Comparison of ENCODE assay signal across 8 cellular contexts in the genomic region with DNA sequence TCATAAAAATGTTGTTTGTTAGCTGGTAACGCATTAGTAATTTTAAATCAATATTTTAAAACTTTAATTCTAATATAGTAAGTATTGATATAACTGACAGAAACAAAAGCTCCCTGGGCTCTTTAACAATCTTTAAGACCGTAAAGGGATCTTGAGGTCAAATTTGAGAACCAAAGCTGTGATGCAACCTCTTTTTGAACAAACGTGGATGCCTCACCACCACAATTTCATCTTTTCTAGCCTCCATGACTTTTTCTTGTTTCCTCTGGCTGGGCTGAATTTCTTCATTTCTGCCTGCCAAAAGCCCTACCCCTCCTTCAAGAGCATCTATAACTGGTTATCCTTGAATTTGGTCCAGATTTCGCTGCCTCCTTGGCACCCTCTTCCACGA. TPM values are rescaled to one million over a fixed set of nuclear protein-coding genes. Genes with fewer than 3 reads are reported as not detected.
DNase-seq lines count a peak whose midpoint lies in the region; ATAC-seq, FAIRE-seq and TF ChIP-seq lines count a peak whose summit lies in the region.

No MANE protein-coding gene starts in this region.

- in situ Hi-C loops in HepG2 (cut with HindIII; ENCODE audit: extremely low pct_ligation_motif_present, low pct_unique_long_range_greater_than_20kb): no loop called here

- H3K4me1 Mint-ChIP-seq in activated CD8-positive, alpha-beta memory T cell treated with anti-CD3 and anti-CD28 coated beads, Interleukin-2, amount 10 ng/mL, durations not matched to agents 7 days and 5 days: peaks cover 40% of the 10 kb centered on the region

- peak overlapping the region; percentile 80 for H3K4me3 Mint-ChIP-seq in activated CD8-positive, alpha-beta memory T cell treated with anti-CD3 and anti-CD28 coated beads, Interleukin-2, amount 10 ng/mL, durations not matched to agents 7 days and 5 days

- CTCF ChIA-PET in activated CD8-positive, alpha-beta memory T cell treated with anti-CD3 and anti-CD28 coated beads, Interleukin-2, amount 10 ng/mL, durations not matched to agents 7 days and 5 days (lab: Charles Lee): interaction anchor here (1.2 kb wide), 1 partner anchor 36 kb away, joined by 3 read pairs; no protein-coding TSS in a partner anchor
- CTCF ChIA-PET in HepG2 (lab: Yijun Ruan, JAX; ENCODE audit: low intra/inter-chr PET ratio, low total read pairs): no interaction called here

- H3K79me2 ChIP-seq in HepG2 (ENCODE audit: insufficient read depth, low read length): peaks cover 27% of the 10 kb centered on the region

- peaks cover 4% of the 10 kb centered on the region for H3K9me3 ChIP-seq in adipocyte (ENCODE audit: control insufficient read depth, low read length)
- H3K9me3 ChIP-seq in HepG2 (ENCODE audit: low read length): no peaks in the 10 kb centered on the region
- H3K9me3 ChIP-seq in thyroid gland: no peaks in the 10 kb centered on the region

- peaks cover 39% of the 10 kb centered on the region for H3K36me3 Mint-ChIP-seq in activated CD8-positive, alpha-beta memory T cell treated with anti-CD3 and anti-CD28 coated beads, Interleukin-2, amount 10 ng/mL, durations not matched to agents 7 days and 5 days

- H3K9ac ChIP-seq in adipocyte (ENCODE audit: low read length) (peak overlapping the region; percentile 90), HepG2 (ENCODE audit: insufficient read depth, low read depth, low read length) (peak overlapping the region; percentile 88)

- H4K20me1 ChIP-seq in HepG2 (ENCODE audit: insufficient read depth, low read length): no peaks in the 10 kb centered on the region

- DNase-seq in activated CD8-positive, alpha-beta memory T cell treated with anti-CD3 and anti-CD28 coated beads, Interleukin-2, amount 10 ng/mL, durations not matched to agents 7 days and 5 days: no peak
- no peak for DNase-seq in activated CD8-positive, alpha-beta memory T cell treated with anti-CD3 and anti-CD28 coated beads, Interleukin-2, amount 50 U/mL, for 4 hours
- peak; percentile 35 for DNase-seq in adipocyte (ENCODE audit: low read depth)
- DNase-seq in HepG2 (ENCODE audit: low spot score): no peak
- DNase-seq in thyroid gland: no peak
- DNase-seq in putamen (ENCODE audit: low spot score): no peak

- no peak overlapping the region for H2AFZ ChIP-seq in HepG2 (ENCODE audit: low read length)

- no peak for ATAC-seq in activated CD8-positive, alpha-beta memory T cell treated with anti-CD3 and anti-CD28 coated beads, Interleukin-2, amount 10 ng/mL, durations not matched to agents 7 days and 5 days
- ATAC-seq in HepG2: no peak
- ATAC-seq in GM21381 (IDR thresholded peaks at IDR 0.05; ENCODE audit: unreplicated experiment): no peak
- ATAC-seq in GM21390 (IDR thresholded peaks at IDR 0.05; ENCODE audit: unreplicated experiment): no peak

- peak overlapping the region; percentile 84 for H3K27ac Mint-ChIP-seq in activated CD8-positive, alpha-beta memory T cell treated with anti-CD3 and anti-CD28 coated beads, Interleukin-2, amount 10 ng/mL, durations not matched to agents 7 days and 5 days

- peak overlapping the region; percentile 84 for H3K4me3 ChIP-seq in adipocyte (ENCODE audit: low read length)
- H3K4me3 ChIP-seq in HepG2 (replicated peaks in 1 of 3; ENCODE audit: insufficient read depth in 1 of 3, low read depth in 2 of 3, low read length in 3 of 3): peak overlapping the region; percentile 59 to 84 (median 67); a peak in 5 of 6 replicates
- peak overlapping the region in 2 of 3 donors; percentile 33 to 56 for H3K4me3 ChIP-seq in thyroid gland (replicated peaks in 1 of 3)

- TF ChIP-seq EP300 in HepG2 (IDR thresholded peaks at IDR 0.05; ENCODE audit: low read depth in 2 of 2, low read length in 2 of 2) (0 out of 4 replicates have a peak, but pooled peaks of 1 of the 2 experiments have one; percentile 2), HepG2 (CRISPR knock-in tag; IDR thresholded peaks at IDR 0.05; ENCODE audit: borderline replicate concordance) (no peak)

- TF ChIP-seq POLR2A in HepG2 (IDR thresholded peaks at IDR 0.05; ENCODE audit: insufficient read depth in 1 of 2, low read depth in 2 of 2, low read length in 2 of 2) (no peak), thyroid gland (IDR thresholded peaks at IDR 0.05) (no peak)

- no peaks in the 10 kb centered on the region for H3K27me3 Mint-ChIP-seq in activated CD8-positive, alpha-beta memory T cell treated with anti-CD3 and anti-CD28 coated beads, Interleukin-2, amount 10 ng/mL, durations not matched to agents 7 days and 5 days

- H3K27me3 ChIP-seq in adipocyte (replicated peaks; ENCODE audit: control insufficient read depth, insufficient read depth, low read length) (no peaks in the 10 kb centered on the region), HepG2 (ENCODE audit: control insufficient read depth in 1 of 2, insufficient read depth in 2 of 2, low read length in 2 of 2) (no peaks in the 10 kb centered on the region), thyroid gland (no peaks in the 10 kb centered on the region)

- WGBS in HepG2 (ENCODE audit: low lambda C conversion rate): 44% methylated on average over 5 of the region's 5 CpGs
- 50 to 53% methylated on average over 5 of the region's 5 CpGs for WGBS in thyroid gland, 2 donors

- H3K27ac ChIP-seq in HepG2 (ENCODE audit: extremely low read length, insufficient read depth, low read length): peak overlapping the region; percentile 92
- H3K27ac ChIP-seq in thyroid gland: peak overlapping the region; percentile 73 to 93 (median 76)

- BruUV-seq in HepG2 (replicated peaks; lab: Mats Ljungman, UMichigan): no TSS peak

- peaks cover 10% of the 10 kb centered on the region for H3K4me1 ChIP-seq in adipocyte (ENCODE audit: control insufficient read depth, insufficient read depth, low read length)
- peaks cover 77% of the 10 kb centered on the region for H3K4me1 ChIP-seq in HepG2 (ENCODE audit: insufficient read depth, low read length)
- peaks cover 7% of the 10 kb centered on the region in 2 donors for H3K4me1 ChIP-seq in thyroid gland

- POLR2A ChIA-PET in HepG2 (lab: Yijun Ruan, JAX): interaction anchor here (1.0 kb wide), 1 partner anchor 38 kb away, joined by 4 read pairs; no protein-coding TSS in a partner anchor

- FAIRE-seq in HepG2 (lab: Jason Lieb, UNC): no peak

- TF ChIP-seq CTCF in HepG2 (CRISPR knock-in tag; IDR thresholded peaks at IDR 0.05) (no peak), thyroid gland (IDR thresholded peaks at IDR 0.05) (no peak)

- H3K36me3 ChIP-seq in adipocyte (ENCODE audit: control insufficient read depth, insufficient read depth, low read length, severe bottlenecking) (peaks cover 14% of the 10 kb centered on the region), HepG2 (replicated peaks in 1 of 2; ENCODE audit: control insufficient read depth in 1 of 2, insufficient read depth in 2 of 2, low read length in 2 of 2) (peaks cover 4 to 24% of the 10 kb centered on the region in 2 experiments), thyroid gland (no peaks in the 10 kb centered on the region)

- H3K9me3 Mint-ChIP-seq in activated CD8-positive, alpha-beta memory T cell treated with anti-CD3 and anti-CD28 coated beads, Interleukin-2, amount 10 ng/mL, durations not matched to agents 7 days and 5 days (ENCODE audit: low read depth): no peaks in the 10 kb centered on the region

- no peak for TF ChIP-seq RAD21 in HepG2 (CRISPR knock-in tag; IDR thresholded peaks at IDR 0.05)

- intact Hi-C loops in HepG2 (cut with micrococcal nuclease; ENCODE audit: unreplicated experiment) (loop anchor here (2.0 to 5.0 kb wide), 2 partner anchors 17 to 41 kb away; no protein-coding TSS in a partner anchor), thyroid gland (cut with DNase I) (no loop called here)

- H3K4me2 ChIP-seq in HepG2 (ENCODE audit: low read depth, low read length): peak overlapping the region; percentile 90

TF ChIP-seq in HepG2, 621 proteins besides CTCF, POLR2A, EP300 and RAD21 (continues in another document):
- 0 out of 2 replicates have a peak, but pooled peaks have one; percentile 9 for TF ChIP-seq RORA (CRISPR knock-in tag; IDR thresholded peaks at IDR 0.05)

RNA-seq across cellular contexts. Expression of a gene that starts 0.6 kb away (rescaled TPM):
- 10 to 100 TPM; 46.9 to 49.3 TPM for total RNA-seq in activated CD8-positive, alpha-beta memory T cell treated with anti-CD3 and anti-CD28 coated beads, Interleukin-2, amount 10 ng/mL, durations not matched to agents 7 days and 5 days
- total RNA-seq in HepG2 (2016; rRNA removed; fragmentation: Illumina TruSeq; extraction: Trizol) (106 and 143 TPM in 2 replicates), thyroid gland (10 to 100 TPM; 18.1 to 37.6 (median 26.6) TPM)
- 94.0 and 107 TPM in 2 replicates for total RNA-seq in HepG2 (2016; cell fraction: cytosol; rRNA removed; fragmentation: Illumina TruSeq; extraction: Trizol; ENCODE audit: low read depth)
- total RNA-seq in HepG2 (2016; cell fraction: insoluble cytoplasmic fraction; rRNA removed; fragmentation: Illumina TruSeq; extraction: Trizol): 104 and 137 TPM in 2 replicates
- total RNA-seq in HepG2 (2016; cell fraction: membrane; rRNA removed; fragmentation: Illumina TruSeq; extraction: Trizol): 150 and 161 TPM in 2 replicates
- total RNA-seq in HepG2 (2016; cell fraction: nucleus; rRNA removed; fragmentation: Illumina TruSeq; extraction: Trizol): 60.9 and 61.8 TPM in 2 replicates
- polyA plus RNA-seq in HepG2 (2011; rRNA removed): 88.0 and 116 TPM in 2 replicates
- 52.2 and 52.3 TPM in 2 replicates for polyA plus RNA-seq in HepG2 (2011; cell fraction: cytosol; rRNA removed)
- 21.1 and 23.6 TPM in 2 replicates for polyA plus RNA-seq in HepG2 (2011; cell fraction: nucleus; rRNA removed)
- polyA plus RNA-seq in HepG2 (2012): 93.6 and 130 TPM in 2 replicates
- 173 and 208 TPM in 2 replicates for polyA plus RNA-seq in HepG2 (2016; cell fraction: cytosol; fragmentation: Illumina TruSeq; extraction: Trizol; ENCODE audit: low read depth)
- polyA plus RNA-seq in HepG2 (2016; cell fraction: insoluble cytoplasmic fraction; fragmentation: Illumina TruSeq; extraction: Trizol; ENCODE audit: low read depth): 189 and 200 TPM in 2 replicates
- 177 and 214 TPM in 2 replicates for polyA plus RNA-seq in HepG2 (2016; cell fraction: membrane; fragmentation: Illumina TruSeq; extraction: Trizol; ENCODE audit: low read depth)
- 95.8 and 99.1 TPM in 2 replicates for polyA plus RNA-seq in HepG2 (2016; cell fraction: nucleus; fragmentation: Illumina TruSeq; extraction: Trizol; ENCODE audit: insufficient read depth, low read depth)
- polyA minus RNA-seq in HepG2 (2011; rRNA and poly(A)+ RNA removed; ENCODE audit: low replicate concordance): 15.2 and 28.4 TPM in 2 replicates
- 20.3 and 21.8 TPM in 2 replicates for polyA minus RNA-seq in HepG2 (2011; cell fraction: cytosol; rRNA and poly(A)+ RNA removed)
- polyA minus RNA-seq in HepG2 (2011; cell fraction: nucleus; rRNA and poly(A)+ RNA removed): 56.9 and 77.9 TPM in 2 replicates
